1 cellular context compared by ENCODE assay signal in genomic region chr20:35699127-35699913, GRCh38.
TF ChIP-seq lines count a peak whose summit lies in the region.

Gene NFS1, minus strand, starts transcription at chr20:35699352. Its CDS starts 64 bp downstream, at chr20:35699288.
Gene ROMO1, plus strand, starts transcription at chr20:35699405. Its CDS starts 228 bp downstream, at chr20:35699633.

TF ChIP-seq in K562, 482 proteins besides CTCF, POLR2A, EP300 and RAD21 (continued from another document and continues in another):
- TF ChIP-seq ELK1 (CRISPR knock-in tag; IDR thresholded peaks at IDR 0.05) (no peak), SIN3A (IDR thresholded peaks at IDR 0.05; ENCODE audit: borderline replicate concordance in 2 of 2, control insufficient read depth in 1 of 2, low read depth in 2 of 2, low read length in 2 of 2) (peak; percentile 50 to 95; a peak in 2 of 4 replicates), GABPB1 (CRISPR knock-in tag; IDR thresholded peaks at IDR 0.05) (peak; percentile 98), POLR2AphosphoS2 (IDR thresholded peaks at IDR 0.05; ENCODE audit: low read length) (no peak), CHD1 (IDR thresholded peaks at IDR 0.05; ENCODE audit: low read length) (peak; percentile 84), MTA3 (IDR thresholded peaks at IDR 0.05; ENCODE audit: borderline replicate concordance) (no peak; the same call in 1 of the 2 replicates), MITF (IDR thresholded peaks at IDR 0.05) (0 out of 2 replicates have a peak, but pooled peaks have one; percentile 18), E2F1 (CRISPR knock-in tag; IDR thresholded peaks at IDR 0.05) (0 out of 2 replicates have a peak, but pooled peaks have one; percentile 47), POLR2B (IDR thresholded peaks at IDR 0.05; ENCODE audit: low read depth, partially characterized antibody) (peak; percentile 60), ZNF232 (CRISPR knock-in tag; IDR thresholded peaks at IDR 0.05) (no peak), TSC22D4 (tag; IDR thresholded peaks at IDR 0.05) (no peak), ZFX (CRISPR knock-in tag; IDR thresholded peaks at IDR 0.05) (peak; percentile 93), C11orf30 (IDR thresholded peaks at IDR 0.05; ENCODE audit: low read depth) (peak; percentile 97), ZC3H4 (CRISPR knock-in tag; IDR thresholded peaks at IDR 0.05; ENCODE audit: borderline replicate concordance) (0 out of 2 replicates have a peak, but pooled peaks have one; percentile 26), ZNF212 (CRISPR knock-in tag; IDR thresholded peaks at IDR 0.05) (no peak), ZBTB26 (CRISPR knock-in tag; IDR thresholded peaks at IDR 0.05) (no peak), EGR1 (conservative IDR thresholded peaks at IDR 0.05) (peak; percentile 3), CREB1 (IDR thresholded peaks at IDR 0.05) (peak; percentile 98), CREB1 (CRISPR knock-in tag; IDR thresholded peaks at IDR 0.05) (peak; percentile 97)
- TF ChIP-seq, protein P1, sequence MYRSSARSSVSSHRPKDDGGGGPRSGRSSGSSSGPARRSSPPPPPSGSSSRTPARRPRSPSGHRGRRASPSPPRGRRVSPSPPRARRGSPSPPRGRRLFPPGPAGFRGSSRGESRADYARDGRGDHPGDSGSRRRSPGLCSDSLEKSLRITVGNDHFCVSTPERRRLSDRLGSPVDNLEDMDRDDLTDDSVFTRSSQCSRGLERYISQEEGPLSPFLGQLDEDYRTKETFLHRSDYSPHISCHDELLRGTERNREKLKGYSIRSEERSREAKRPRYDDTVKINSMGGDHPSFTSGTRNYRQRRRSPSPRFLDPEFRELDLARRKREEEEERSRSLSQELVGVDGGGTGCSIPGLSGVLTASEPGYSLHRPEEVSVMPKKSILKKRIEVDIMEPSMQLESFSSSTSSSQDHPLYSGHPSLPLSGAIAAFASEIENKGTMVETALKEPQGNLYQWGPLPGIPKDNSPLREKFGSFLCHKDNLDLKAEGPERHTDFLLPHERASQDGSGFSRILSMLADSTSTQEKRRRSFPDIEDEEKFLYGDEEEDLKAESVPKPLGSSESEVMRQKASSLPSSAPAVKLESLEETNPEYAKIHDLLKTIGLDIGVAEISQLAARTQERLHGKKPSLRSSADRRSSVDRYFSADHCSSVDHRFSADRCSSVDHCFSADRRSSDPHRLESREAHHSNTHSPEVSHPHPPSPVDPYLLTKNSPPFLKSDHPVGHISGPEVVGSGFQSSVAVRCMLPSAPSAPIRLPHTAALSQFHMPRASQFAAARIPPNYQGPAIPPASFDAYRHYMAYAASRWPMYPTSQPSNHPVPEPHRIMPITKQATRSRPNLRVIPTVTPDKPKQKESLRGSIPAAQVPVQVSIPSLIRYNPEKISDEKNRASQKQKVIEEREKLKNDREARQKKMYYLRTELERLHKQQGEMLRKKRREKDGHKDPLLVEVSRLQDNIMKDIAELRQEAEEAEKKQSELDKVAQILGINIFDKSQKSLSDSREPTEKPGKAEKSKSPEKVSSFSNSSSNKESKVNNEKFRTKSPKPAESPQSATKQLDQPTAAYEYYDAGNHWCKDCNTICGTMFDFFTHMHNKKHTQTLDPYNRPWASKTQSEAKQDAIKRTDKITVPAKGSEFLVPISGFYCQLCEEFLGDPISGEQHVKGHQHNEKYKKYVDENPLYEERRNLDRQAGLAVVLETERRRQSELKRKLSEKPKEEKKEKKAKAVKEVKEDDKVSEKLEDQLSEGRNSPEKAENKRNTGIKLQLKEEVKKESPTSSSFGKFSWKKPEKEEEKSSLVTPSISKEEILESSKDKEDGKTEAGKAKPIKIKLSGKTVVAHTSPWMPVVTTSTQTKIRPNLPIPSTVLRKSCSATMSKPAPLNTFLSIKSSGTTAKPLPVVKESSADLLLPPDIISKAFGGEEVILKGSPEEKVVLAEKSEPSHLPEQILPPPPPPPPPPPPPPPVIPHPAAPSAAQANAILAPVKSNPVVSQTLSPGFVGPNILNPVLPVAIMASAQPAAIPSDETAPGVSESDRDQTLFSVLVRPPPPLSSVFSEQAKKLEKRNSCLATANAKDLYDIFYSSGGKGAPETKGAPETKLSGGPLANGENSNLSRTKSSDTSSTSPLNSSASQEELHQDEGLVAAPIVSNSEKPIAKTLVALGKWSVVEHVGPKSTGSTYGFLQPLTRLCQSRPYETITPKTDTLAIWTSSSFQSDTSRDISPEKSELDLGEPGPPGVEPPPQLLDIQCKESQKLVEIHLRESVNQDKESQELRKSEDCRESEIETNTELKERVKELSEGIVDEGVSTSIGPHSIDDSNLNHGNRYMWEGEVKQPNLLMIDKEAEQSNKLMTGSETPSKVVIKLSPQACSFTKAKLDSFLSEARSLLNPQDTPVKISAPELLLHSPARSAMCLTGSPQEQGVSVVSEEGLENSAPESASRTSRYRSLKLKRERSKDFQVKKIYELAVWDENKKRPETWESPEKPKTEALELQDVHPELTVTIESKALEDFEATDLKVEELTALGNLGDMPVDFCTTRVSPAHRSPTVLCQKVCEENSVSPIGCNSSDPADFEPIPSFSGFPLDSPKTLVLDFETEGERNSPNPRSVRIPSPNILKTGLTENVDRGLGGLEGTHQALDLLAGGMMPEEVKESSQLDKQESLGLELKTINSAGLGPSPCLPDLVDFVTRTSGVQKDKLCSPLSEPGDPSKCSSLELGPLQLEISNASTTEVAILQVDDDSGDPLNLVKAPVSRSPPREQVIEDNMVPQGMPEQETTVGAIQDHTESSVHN (IDR thresholded peaks at IDR 0.05; ENCODE audit: borderline replicate concordance in 1 of 2, low read depth in 1 of 2) = no peak
- TF ChIP-seq, protein P2, sequence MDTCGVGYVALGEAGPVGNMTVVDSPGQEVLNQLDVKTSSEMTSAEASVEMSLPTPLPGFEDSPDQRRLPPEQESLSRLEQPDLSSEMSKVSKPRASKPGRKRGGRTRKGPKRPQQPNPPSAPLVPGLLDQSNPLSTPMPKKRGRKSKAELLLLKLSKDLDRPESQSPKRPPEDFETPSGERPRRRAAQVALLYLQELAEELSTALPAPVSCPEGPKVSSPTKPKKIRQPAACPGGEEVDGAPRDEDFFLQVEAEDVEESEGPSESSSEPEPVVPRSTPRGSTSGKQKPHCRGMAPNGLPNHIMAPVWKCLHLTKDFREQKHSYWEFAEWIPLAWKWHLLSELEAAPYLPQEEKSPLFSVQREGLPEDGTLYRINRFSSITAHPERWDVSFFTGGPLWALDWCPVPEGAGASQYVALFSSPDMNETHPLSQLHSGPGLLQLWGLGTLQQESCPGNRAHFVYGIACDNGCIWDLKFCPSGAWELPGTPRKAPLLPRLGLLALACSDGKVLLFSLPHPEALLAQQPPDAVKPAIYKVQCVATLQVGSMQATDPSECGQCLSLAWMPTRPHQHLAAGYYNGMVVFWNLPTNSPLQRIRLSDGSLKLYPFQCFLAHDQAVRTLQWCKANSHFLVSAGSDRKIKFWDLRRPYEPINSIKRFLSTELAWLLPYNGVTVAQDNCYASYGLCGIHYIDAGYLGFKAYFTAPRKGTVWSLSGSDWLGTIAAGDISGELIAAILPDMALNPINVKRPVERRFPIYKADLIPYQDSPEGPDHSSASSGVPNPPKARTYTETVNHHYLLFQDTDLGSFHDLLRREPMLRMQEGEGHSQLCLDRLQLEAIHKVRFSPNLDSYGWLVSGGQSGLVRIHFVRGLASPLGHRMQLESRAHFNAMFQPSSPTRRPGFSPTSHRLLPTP (IDR thresholded peaks at IDR 0.05; ENCODE audit: borderline replicate concordance, extremely low read depth, insufficient read length) = no peak
- TF ChIP-seq, protein P3, sequence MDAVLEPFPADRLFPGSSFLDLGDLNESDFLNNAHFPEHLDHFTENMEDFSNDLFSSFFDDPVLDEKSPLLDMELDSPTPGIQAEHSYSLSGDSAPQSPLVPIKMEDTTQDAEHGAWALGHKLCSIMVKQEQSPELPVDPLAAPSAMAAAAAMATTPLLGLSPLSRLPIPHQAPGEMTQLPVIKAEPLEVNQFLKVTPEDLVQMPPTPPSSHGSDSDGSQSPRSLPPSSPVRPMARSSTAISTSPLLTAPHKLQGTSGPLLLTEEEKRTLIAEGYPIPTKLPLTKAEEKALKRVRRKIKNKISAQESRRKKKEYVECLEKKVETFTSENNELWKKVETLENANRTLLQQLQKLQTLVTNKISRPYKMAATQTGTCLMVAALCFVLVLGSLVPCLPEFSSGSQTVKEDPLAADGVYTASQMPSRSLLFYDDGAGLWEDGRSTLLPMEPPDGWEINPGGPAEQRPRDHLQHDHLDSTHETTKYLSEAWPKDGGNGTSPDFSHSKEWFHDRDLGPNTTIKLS (IDR thresholded peaks at IDR 0.05; ENCODE audit: borderline replicate concordance, low read depth) = peak; percentile 59; the same call in 1 of the 2 replicates
- TF ChIP-seq, protein P4, sequence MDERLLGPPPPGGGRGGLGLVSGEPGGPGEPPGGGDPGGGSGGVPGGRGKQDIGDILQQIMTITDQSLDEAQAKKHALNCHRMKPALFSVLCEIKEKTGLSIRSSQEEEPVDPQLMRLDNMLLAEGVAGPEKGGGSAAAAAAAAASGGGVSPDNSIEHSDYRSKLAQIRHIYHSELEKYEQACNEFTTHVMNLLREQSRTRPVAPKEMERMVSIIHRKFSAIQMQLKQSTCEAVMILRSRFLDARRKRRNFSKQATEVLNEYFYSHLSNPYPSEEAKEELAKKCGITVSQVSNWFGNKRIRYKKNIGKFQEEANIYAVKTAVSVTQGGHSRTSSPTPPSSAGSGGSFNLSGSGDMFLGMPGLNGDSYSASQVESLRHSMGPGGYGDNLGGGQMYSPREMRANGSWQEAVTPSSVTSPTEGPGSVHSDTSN (CRISPR knock-in tag; IDR thresholded peaks at IDR 0.05; ENCODE audit: low read depth) = no peak
- TF ChIP-seq, protein P4 (tag; conservative IDR thresholded peaks at IDR 0.05; ENCODE audit: low read depth) = no peak
- TF ChIP-seq, protein P5, sequence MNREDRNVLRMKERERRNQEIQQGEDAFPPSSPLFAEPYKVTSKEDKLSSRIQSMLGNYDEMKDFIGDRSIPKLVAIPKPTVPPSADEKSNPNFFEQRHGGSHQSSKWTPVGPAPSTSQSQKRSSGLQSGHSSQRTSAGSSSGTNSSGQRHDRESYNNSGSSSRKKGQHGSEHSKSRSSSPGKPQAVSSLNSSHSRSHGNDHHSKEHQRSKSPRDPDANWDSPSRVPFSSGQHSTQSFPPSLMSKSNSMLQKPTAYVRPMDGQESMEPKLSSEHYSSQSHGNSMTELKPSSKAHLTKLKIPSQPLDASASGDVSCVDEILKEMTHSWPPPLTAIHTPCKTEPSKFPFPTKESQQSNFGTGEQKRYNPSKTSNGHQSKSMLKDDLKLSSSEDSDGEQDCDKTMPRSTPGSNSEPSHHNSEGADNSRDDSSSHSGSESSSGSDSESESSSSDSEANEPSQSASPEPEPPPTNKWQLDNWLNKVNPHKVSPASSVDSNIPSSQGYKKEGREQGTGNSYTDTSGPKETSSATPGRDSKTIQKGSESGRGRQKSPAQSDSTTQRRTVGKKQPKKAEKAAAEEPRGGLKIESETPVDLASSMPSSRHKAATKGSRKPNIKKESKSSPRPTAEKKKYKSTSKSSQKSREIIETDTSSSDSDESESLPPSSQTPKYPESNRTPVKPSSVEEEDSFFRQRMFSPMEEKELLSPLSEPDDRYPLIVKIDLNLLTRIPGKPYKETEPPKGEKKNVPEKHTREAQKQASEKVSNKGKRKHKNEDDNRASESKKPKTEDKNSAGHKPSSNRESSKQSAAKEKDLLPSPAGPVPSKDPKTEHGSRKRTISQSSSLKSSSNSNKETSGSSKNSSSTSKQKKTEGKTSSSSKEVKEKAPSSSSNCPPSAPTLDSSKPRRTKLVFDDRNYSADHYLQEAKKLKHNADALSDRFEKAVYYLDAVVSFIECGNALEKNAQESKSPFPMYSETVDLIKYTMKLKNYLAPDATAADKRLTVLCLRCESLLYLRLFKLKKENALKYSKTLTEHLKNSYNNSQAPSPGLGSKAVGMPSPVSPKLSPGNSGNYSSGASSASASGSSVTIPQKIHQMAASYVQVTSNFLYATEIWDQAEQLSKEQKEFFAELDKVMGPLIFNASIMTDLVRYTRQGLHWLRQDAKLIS (CRISPR knock-in tag; IDR thresholded peaks at IDR 0.05) = no peak; the same call in 1 of the 2 replicates
